13 cellular contexts compared by ENCODE assay signal in genomic region chr17:74276051-74276476, GRCh38. TPM values are rescaled to one million over a fixed set of nuclear protein-coding genes. Genes with fewer than 3 reads are reported as not detected.
DNase-seq lines count a peak whose midpoint lies in the region; ATAC-seq and TF ChIP-seq lines count a peak whose summit lies in the region.
"Had no signal": no experiment of that assay in that cellular context is flagged by ENCODE, and none has a peak within 500 bp of the region (broad histone marks: within the 10 kb centered on the region; RNA-seq: fewer than 3 reads in every experiment).

No MANE protein-coding gene starts in this region.

- H3K27ac ChIP-seq in right atrium auricular region: peak overlapping the region; percentile 45 to 60
- H3K27ac ChIP-seq: suprapubic skin had no signal

- no peak for ATAC-seq in naive thymus-derived CD8-positive, alpha-beta T cell
- ATAC-seq in HG03175 (IDR thresholded peaks at IDR 0.05; ENCODE audit: unreplicated experiment) (no peak), HG03520 (IDR thresholded peaks at IDR 0.05; ENCODE audit: unreplicated experiment) (no peak)
- ATAC-seq: activated T-cell treated with anti-CD3 and anti-CD28 coated beads, Interleukin-2, amount 50 U/mL, for 72 hours had no signal

- no peaks in the 10 kb centered on the region for H3K9me3 ChIP-seq in right atrium auricular region
- H3K9me3 ChIP-seq: suprapubic skin had no signal

- DNase-seq in COLO829 (ENCODE audit: low spot score): peak; percentile 40
- DNase-seq in astrocyte of the hippocampus (ENCODE audit: low read depth, low spot score): peak; percentile 48
- peak; percentile 61 for DNase-seq in right atrium auricular region (ENCODE audit: low spot score)
- peak; percentile 38 for DNase-seq in retina
- no peak for DNase-seq in naive thymus-derived CD8-positive, alpha-beta T cell
- no peak for DNase-seq in NCI-H345 (lab: John Stamatoyannopoulos, UW)
- DNase-seq: activated T-cell treated with anti-CD3 and anti-CD28 coated beads, Interleukin-2, amount 50 U/mL, for 72 hours; Calu3; HFFc6 had no signal

- H3K27me3 ChIP-seq in right atrium auricular region: no peaks in the 10 kb centered on the region

- no peaks in the 10 kb centered on the region for H3K36me3 ChIP-seq in right atrium auricular region
- H3K36me3 ChIP-seq: suprapubic skin had no signal

- no peak overlapping the region for H3K4me3 ChIP-seq in right atrium auricular region
- H3K4me3 ChIP-seq: suprapubic skin had no signal

- TF ChIP-seq CTCF in right atrium auricular region (IDR thresholded peaks at IDR 0.05): no peak

- peaks cover 0 to 50% of the 10 kb centered on the region in 2 donors for H3K4me1 ChIP-seq in right atrium auricular region

- peaks cover 16 to 45% (median 33%) of the 10 kb centered on the region in 4 donors for H3K4me1 Mint-ChIP-seq in naive thymus-derived CD8-positive, alpha-beta T cell

- peaks cover 0 to 7% (median 0%) of the 10 kb centered on the region in 5 donors for H3K27me3 Mint-ChIP-seq in naive thymus-derived CD8-positive, alpha-beta T cell

- H3K27ac Mint-ChIP-seq in naive thymus-derived CD8-positive, alpha-beta T cell: peak overlapping the region in 3 of 10 donors; percentile 31 to 68 (median 37)
- H3K27ac Mint-ChIP-seq: activated T-cell treated with anti-CD3 and anti-CD28 coated beads, Interleukin-2, amount 50 U/mL, for 72 hours; HFFc6 had no signal

- H3K9me3 Mint-ChIP-seq in naive thymus-derived CD8-positive, alpha-beta T cell: no peaks in the 10 kb centered on the region
- H3K9me3 Mint-ChIP-seq: activated T-cell treated with anti-CD3 and anti-CD28 coated beads, Interleukin-2, amount 50 U/mL, for 72 hours had no signal

- H3K4me3 Mint-ChIP-seq in naive thymus-derived CD8-positive, alpha-beta T cell: peak overlapping the region in 1 of 10 donors; percentile 30
- H3K4me3 Mint-ChIP-seq: activated T-cell treated with anti-CD3 and anti-CD28 coated beads, Interleukin-2, amount 50 U/mL, for 72 hours; HFFc6 had no signal

- POLR2A ChIA-PET in naive thymus-derived CD8-positive, alpha-beta T cell (lab: Charles Lee): no interaction called here

- H3K36me3 Mint-ChIP-seq in naive thymus-derived CD8-positive, alpha-beta T cell: no peaks in the 10 kb centered on the region

RNA-seq across cellular contexts. Expression of gene DNAI2, which starts 2.0 kb away (rescaled TPM):
- total RNA-seq in right atrium auricular region: not detected
- total RNA-seq in naive thymus-derived CD8-positive, alpha-beta T cell: under 1 TPM; 0.38 to 0.42 TPM
- polyA plus RNA-seq in naive thymus-derived CD8-positive, alpha-beta T cell: under 1 TPM; 0.09 to 0.28 (median 0.11) TPM
- total RNA-seq: Calu3, HFFc6, LHCN-M2, suprapubic skin had no signal

RNA-seq across cellular contexts. Expression of gene KIF19, which starts 50.0 kb away (rescaled TPM):
- under 1 TPM in 1 of 2 donors, not detected in 1; 0.30 TPM for total RNA-seq in right atrium auricular region
- total RNA-seq in naive thymus-derived CD8-positive, alpha-beta T cell: not detected
- 1 to 10 TPM in 1 of 3 donors, not detected in 2; 1.1 TPM for polyA plus RNA-seq in naive thymus-derived CD8-positive, alpha-beta T cell
- total RNA-seq: Calu3, HFFc6, LHCN-M2 had no signal

Comparison
In these comparisons a context has a peak if more than half of its experiments do, and no peak if none do; other contexts are left out.
1. DNase-seq: peak in COLO829 (single experiment), astrocyte of the hippocampus (single experiment), right atrium auricular region (single experiment) and retina (single experiment); none in naive thymus-derived CD8-positive, alpha-beta T cell (0 of 10) and NCI-H345 (single experiment).